ENCODE assay signal across 9 cellular contexts in the genomic region with DNA sequence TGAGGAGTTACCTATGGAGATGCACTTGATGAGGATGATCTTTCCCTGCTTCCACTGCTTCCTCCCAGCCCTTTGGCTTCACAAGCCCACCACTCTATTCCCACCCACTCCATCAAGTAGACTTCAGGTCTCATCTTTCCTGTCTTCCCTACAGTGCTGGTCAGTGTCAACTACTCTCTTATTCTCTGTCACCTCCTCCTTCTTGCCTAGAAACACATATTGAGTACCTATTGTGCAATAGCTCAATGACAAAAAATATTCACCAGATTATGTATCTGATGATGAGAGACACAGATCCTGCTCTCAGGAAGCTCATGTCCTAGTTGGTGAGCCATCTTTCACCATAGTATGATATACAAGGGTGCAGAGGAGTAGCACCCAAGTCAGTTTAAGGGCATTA.
"Had no signal": no experiment of that assay in that cellular context is flagged by ENCODE, and none has a peak within 500 bp of the region (broad histone marks: within the 10 kb centered on the region; RNA-seq: fewer than 3 reads in every experiment).

No MANE protein-coding gene starts in this region.

- ATAC-seq: GM23338 had no signal

- H3K4me3 Mint-ChIP-seq: GM23338, H9 had no signal

- H3K9ac ChIP-seq: KMS-11 had no signal

- H2AFZ ChIP-seq: GM23338 had no signal

- H3K27ac Mint-ChIP-seq: GM23338, H9 had no signal

- H3K27ac ChIP-seq: KMS-11 had no signal

- FAIRE-seq: H1, H54, HTR-8/SVneo had no signal

- DNase-seq: H9, HCEC 1CT, Karpas-422, KBM-7 had no signal

- H3K9me3 Mint-ChIP-seq: GM23338 had no signal

- H3K4me3 ChIP-seq: GM23338 had no signal

- H3K4me2 ChIP-seq: GM23338, KMS-11 had no signal
